ENCODE assay signal across 17 cellular contexts in genomic region chr13:42924290-42924803, GRCh38.
DNase-seq lines count a peak whose midpoint lies in the region; ATAC-seq lines count a peak whose summit lies in the region.
"Had no signal": no experiment of that assay in that cellular context is flagged by ENCODE, and none has a peak within 500 bp of the region (broad histone marks: within the 10 kb centered on the region; RNA-seq: fewer than 3 reads in every experiment).

No MANE protein-coding gene starts in this region.

- no peak for ATAC-seq in GM18909 (IDR thresholded peaks at IDR 0.05; ENCODE audit: poor library complexity, unreplicated experiment)
- ATAC-seq: GM12878 had no signal

- DNase-seq in DMS53 (lab: John Stamatoyannopoulos, UW), result peak; percentile 53
- DNase-seq in DMS53 treated with DMSO at 0.1 percent for 48 hours (lab: John Stamatoyannopoulos, UW; ENCODE audit: unreplicated experiment), result no peak
- DNase-seq in NCI-H187 treated with DMSO at 0.1 percent for 48 hours (lab: John Stamatoyannopoulos, UW), result peak; percentile 18
- peak; percentile 49 for DNase-seq in NCI-H510A treated with DMSO at 0.1 percent for 48 hours (lab: John Stamatoyannopoulos, UW)
- DNase-seq in myocyte (ENCODE audit: low read depth), result peak; percentile 61
- DNase-seq in NCI-H1694 (lab: John Stamatoyannopoulos, UW), result no peak
- DNase-seq in activated CD4-positive, alpha-beta T cell treated with anti-CD3 and anti-CD28 coated beads, Interleukin-2, amount 50 U/mL, for 4 hours, result no peak
- DNase-seq: COR-L47, DMS153, H9, Karpas-422, NCI-H524 treated with DMSO at 0.1 percent for 48 hours, Peyer's patch, Right ventricle myocardium superior, T-helper 2 cell had no signal

Comparison
In these comparisons a context has a peak if more than half of its experiments do, and no peak if none do; other contexts are left out.
1. DNase-seq: peak in DMS53 (single experiment), NCI-H187 treated with DMSO at 0.1 percent for 48 hours (single experiment), NCI-H510A treated with DMSO at 0.1 percent for 48 hours (single experiment) and myocyte (single experiment); none in DMS53 treated with DMSO at 0.1 percent for 48 hours (single experiment), NCI-H1694 (single experiment) and activated CD4-positive, alpha-beta T cell treated with anti-CD3 and anti-CD28 coated beads, Interleukin-2, amount 50 U/mL, for 4 hours (0 of 2).